ENCODE assay signal across 20 cellular contexts in the genomic region with DNA sequence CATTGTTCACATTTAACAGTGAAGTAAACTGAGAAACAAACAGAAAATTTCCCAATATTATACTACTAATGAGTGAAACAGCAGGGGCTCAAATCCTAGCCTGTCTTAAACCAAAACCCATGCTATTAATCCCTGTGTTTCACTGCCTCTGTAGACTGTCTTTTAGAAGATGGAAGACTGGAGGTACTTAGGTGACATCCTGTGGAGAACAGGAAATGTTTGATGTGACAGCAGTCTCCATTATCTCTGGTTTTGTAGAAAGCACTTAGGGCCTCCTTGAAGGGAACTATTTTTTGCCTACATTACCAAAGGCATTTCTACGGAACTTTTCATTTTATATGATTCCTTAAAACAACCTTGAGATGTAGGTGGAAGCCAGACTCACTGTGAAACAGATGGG.
DNase-seq lines count a peak whose midpoint lies in the region; ATAC-seq, FAIRE-seq and TF ChIP-seq lines count a peak whose summit lies in the region.
"Had no signal": no experiment of that assay in that cellular context is flagged by ENCODE, and none has a peak within 500 bp of the region (broad histone marks: within the 10 kb centered on the region; RNA-seq: fewer than 3 reads in every experiment).

No MANE protein-coding gene starts in this region.

- intact Hi-C loops in heart right ventricle (cut with DNase I) (loop anchor here in 4 of 10 donors (2.0 to 10.0 kb wide), 3 partner anchors 84 to 364 kb away; no protein-coding TSS in a partner anchor), Right ventricle myocardium inferior (cut with DNase I) (loop anchor here (10.0 kb wide), 1 partner anchor 364 kb away; no protein-coding TSS in a partner anchor), posterior cingulate gyrus (cut with DNase I) (no loop called here)

- ATAC-seq in heart right ventricle (no peak), Right ventricle myocardium inferior (no peak)
- ATAC-seq in stimulated activated memory B cell treated with anti-CD40 and anti-IgM and Interleukin-4, amounts not matched to agents 10 μg/mL and 1 μg/mL and 100 μg/mL, for 72 hours: no peak
- ATAC-seq: CD8-positive, alpha-beta T cell; left lobe of liver; right lobe of liver had no signal

- FAIRE-seq in urothelium cell line (lab: Jason Lieb, UNC): no peak
- FAIRE-seq: GM19239 had no signal

- no peak overlapping the region for H3K4me3 Mint-ChIP-seq in stimulated activated memory B cell treated with anti-CD40 and anti-IgM and Interleukin-4, amounts not matched to agents 10 μg/mL and 1 μg/mL and 100 μg/mL, for 72 hours
- H3K4me3 Mint-ChIP-seq: CD8-positive, alpha-beta T cell; nephron progenitor cell had no signal

- DNase-seq in heart right ventricle: no peak
- no peak for DNase-seq in Right ventricle myocardium inferior (ENCODE audit: missing footprints)
- no peak for DNase-seq in urothelium cell line (ENCODE audit: low spot score)
- no peak for DNase-seq in posterior cingulate gyrus
- DNase-seq in HuH-7.5 (ENCODE audit: low spot score): no peak
- DNase-seq: activated CD4-positive, CD25-positive, alpha-beta regulatory T cell treated with anti-CD3 and anti-CD28 coated beads, Interleukin-2, amount 50 U/mL, for 72 hours; activated effector memory CD4-positive, alpha-beta T cell treated with anti-CD3 and anti-CD28 coated beads, Interleukin-2, amount 50 U/mL, for 16 hours; CD8-positive, alpha-beta T cell; EL; NCI-H187 treated with DMSO at 0.1 percent for 48 hours; NCI-H526; nephron progenitor cell; right lobe of liver had no signal

- H3K4me1 Mint-ChIP-seq in stimulated activated memory B cell treated with anti-CD40 and anti-IgM and Interleukin-4, amounts not matched to agents 10 μg/mL and 1 μg/mL and 100 μg/mL, for 72 hours: no peaks in the 10 kb centered on the region
- H3K4me1 Mint-ChIP-seq: nephron progenitor cell had no signal

- WGBS in heart right ventricle, 2 donors: 50 to 69% methylated on average over 1 of the region's 1 CpG

- no peak overlapping the region for H3K9ac ChIP-seq in skeletal muscle tissue (ENCODE audit: low read depth in 1 of 3, low read length in 3 of 3)

- no peak for TF ChIP-seq CTCF in heart right ventricle (IDR thresholded peaks at IDR 0.05)

- H3K27ac ChIP-seq in heart right ventricle (peak overlapping the region; percentile 51 to 87 (median 81)), layer of hippocampus (ENCODE audit: low read depth, low read length) (peak overlapping the region; percentile 87), skeletal muscle tissue (ENCODE audit: low read depth, low read length) (peak overlapping the region; percentile 52)
- H3K27ac ChIP-seq: right lobe of liver, SJSA1 had no signal

- H3K27ac Mint-ChIP-seq in stimulated activated memory B cell treated with anti-CD40 and anti-IgM and Interleukin-4, amounts not matched to agents 10 μg/mL and 1 μg/mL and 100 μg/mL, for 72 hours: no peak overlapping the region
- H3K27ac Mint-ChIP-seq: CD8-positive, alpha-beta T cell; nephron progenitor cell had no signal

- peaks cover 5 to 28% (median 19%) of the 10 kb centered on the region in 9 donors for H3K4me1 ChIP-seq in heart right ventricle
- H3K4me1 ChIP-seq in skeletal muscle tissue (ENCODE audit: control insufficient read depth in 3 of 3, insufficient read depth in 3 of 3, low read length in 3 of 3): peaks cover 6 to 10% (median 8%) of the 10 kb centered on the region in 3 donors
- H3K4me1 ChIP-seq: right lobe of liver, SJSA1 had no signal

- no peaks in the 10 kb centered on the region for H3K36me3 ChIP-seq in heart right ventricle
- no peaks in the 10 kb centered on the region for H3K36me3 ChIP-seq in skeletal muscle tissue (ENCODE audit: control insufficient read depth in 3 of 3, insufficient read depth in 3 of 3, low read length in 3 of 3)
- H3K36me3 ChIP-seq: right lobe of liver, SJSA1 had no signal

- H3K27me3 Mint-ChIP-seq in stimulated activated memory B cell treated with anti-CD40 and anti-IgM and Interleukin-4, amounts not matched to agents 10 μg/mL and 1 μg/mL and 100 μg/mL, for 72 hours: peaks cover 24% of the 10 kb centered on the region
- H3K27me3 Mint-ChIP-seq: type B pancreatic cell had no signal

- no peak overlapping the region for H3K4me3 ChIP-seq in heart right ventricle
- H3K4me3 ChIP-seq in skeletal muscle tissue (ENCODE audit: low read length in 3 of 3): peak overlapping the region in 1 of 3 donors; percentile 1
- H3K4me3 ChIP-seq: right lobe of liver, SJSA1 had no signal

- no peaks in the 10 kb centered on the region for H3K9me3 Mint-ChIP-seq in stimulated activated memory B cell treated with anti-CD40 and anti-IgM and Interleukin-4, amounts not matched to agents 10 μg/mL and 1 μg/mL and 100 μg/mL, for 72 hours

- H3K27me3 ChIP-seq in heart right ventricle (no peaks in the 10 kb centered on the region), layer of hippocampus (ENCODE audit: control insufficient read depth, insufficient read depth, low read length) (no peaks in the 10 kb centered on the region), skeletal muscle tissue (ENCODE audit: control insufficient read depth in 3 of 3, insufficient read depth in 3 of 3, low read length in 3 of 3) (no peaks in the 10 kb centered on the region)
- H3K27me3 ChIP-seq: right lobe of liver, SJSA1 had no signal

- H3K9me3 ChIP-seq in heart right ventricle: peaks cover 0 to 19% (median 11%) of the 10 kb centered on the region in 11 donors
- peaks cover 0 to 6% (median 0%) of the 10 kb centered on the region in 3 donors for H3K9me3 ChIP-seq in skeletal muscle tissue (ENCODE audit: control insufficient read depth in 3 of 3, low read length in 3 of 3)
- H3K9me3 ChIP-seq: SJSA1 had no signal

- H3K36me3 Mint-ChIP-seq in stimulated activated memory B cell treated with anti-CD40 and anti-IgM and Interleukin-4, amounts not matched to agents 10 μg/mL and 1 μg/mL and 100 μg/mL, for 72 hours: no peaks in the 10 kb centered on the region
- H3K36me3 Mint-ChIP-seq: CD8-positive, alpha-beta T cell; type B pancreatic cell had no signal
